1 cellular context compared by ENCODE assay signal in genomic region chr5:106962464-106963230, GRCh38.
TF ChIP-seq lines count a peak whose summit lies in the region.

No MANE protein-coding gene starts in this region.

TF ChIP-seq in GM23338, 12 proteins besides CTCF, POLR2A, EP300 and RAD21 (continued from another document):
- TF ChIP-seq JUNB (IDR thresholded peaks at IDR 0.05; ENCODE audit: unreplicated experiment) (no peak), REST (IDR thresholded peaks at IDR 0.05; ENCODE audit: unreplicated experiment) (no peak), EZH2phosphoT487 (IDR thresholded peaks at IDR 0.05; ENCODE audit: unreplicated experiment) (no peak)
